Comparison of ENCODE assay signal across 14 cellular contexts in the genomic region with DNA sequence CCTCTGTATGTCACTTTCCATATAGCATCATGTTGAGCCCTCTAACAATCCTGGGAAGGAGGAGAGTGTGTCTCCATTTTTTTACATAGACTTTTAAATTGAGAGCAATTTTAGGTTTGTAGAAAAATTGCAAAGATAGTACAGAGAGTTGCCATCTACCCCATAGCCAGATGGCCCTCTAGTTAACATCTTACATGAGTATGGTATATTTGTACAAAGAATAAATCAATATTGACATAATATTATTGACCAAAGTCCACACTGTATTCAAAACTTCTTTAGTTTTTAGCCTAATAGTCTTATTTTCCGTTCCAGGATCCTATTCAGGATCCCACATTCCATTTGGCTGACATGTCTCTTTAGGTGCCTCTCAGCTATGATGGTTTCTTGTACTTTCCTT.
DNase-seq lines count a peak whose midpoint lies in the region; ATAC-seq and TF ChIP-seq lines count a peak whose summit lies in the region.
"Had no signal": no experiment of that assay in that cellular context is flagged by ENCODE, and none has a peak within 500 bp of the region (broad histone marks: within the 10 kb centered on the region; RNA-seq: fewer than 3 reads in every experiment).

No MANE protein-coding gene starts in this region.

- H3K27ac ChIP-seq in body of pancreas: no peak overlapping the region
- H3K27ac ChIP-seq: A549; BLaER1 treated with 17β-estradiol and CSF1 and Interleukin-3, amounts not matched to agents 10 nM and 100 nM had no signal

- DNase-seq in DMS53 (lab: John Stamatoyannopoulos, UW): peak; percentile 63
- DNase-seq in left colon: no peak
- no peak for DNase-seq in body of pancreas
- DNase-seq in NCI-H82 (lab: John Stamatoyannopoulos, UW): no peak
- no peak for DNase-seq in NCI-H1092 (lab: John Stamatoyannopoulos, UW)
- DNase-seq: AML-193; Caco-2; Calu3; CD4-positive, alpha-beta T cell; CD8-positive, alpha-beta T cell; DMS79 treated with DMSO at 0.1 percent for 48 hours; GF-D8 had no signal

- TF ChIP-seq POLR2A in body of pancreas (IDR thresholded peaks at IDR 0.05): no peak

- H3K4me3 ChIP-seq in body of pancreas: no peak overlapping the region
- H3K4me3 ChIP-seq: A549; BLaER1 treated with 17β-estradiol and CSF1 and Interleukin-3, amounts not matched to agents 10 nM and 100 nM had no signal

- WGBS in body of pancreas, 2 donors: 8 to 30% methylated on average over 1 of the region's 1 CpG

- ATAC-seq in left colon (peak; percentile 40), body of pancreas (no peak)
- ATAC-seq: A549; CD8-positive, alpha-beta T cell had no signal

- H3K4me1 ChIP-seq in body of pancreas: peaks cover 14% of the 10 kb centered on the region
- H3K4me1 ChIP-seq: A549, Caco-2 had no signal

- TF ChIP-seq CTCF in body of pancreas (IDR thresholded peaks at IDR 0.05): no peak

- intact Hi-C loops in left colon (cut with DNase I, micrococcal nuclease): no loop called here
- intact Hi-C loops in body of pancreas (cut with DNase I): no loop called here

- no peaks in the 10 kb centered on the region for H3K27me3 ChIP-seq in body of pancreas
- H3K27me3 ChIP-seq: BLaER1 treated with 17β-estradiol and CSF1 and Interleukin-3, amounts not matched to agents 10 nM and 100 nM had no signal

- no peaks in the 10 kb centered on the region for H3K9me3 ChIP-seq in body of pancreas
- H3K9me3 ChIP-seq: A549; BLaER1 treated with 17β-estradiol and CSF1 and Interleukin-3, amounts not matched to agents 10 nM and 100 nM; Caco-2 had no signal

- no peaks in the 10 kb centered on the region for H3K36me3 ChIP-seq in body of pancreas (replicated peaks in 1 of 2; ENCODE audit: insufficient read depth in 1 of 2, low read depth in 2 of 2)
- H3K36me3 ChIP-seq: BLaER1 treated with 17β-estradiol and CSF1 and Interleukin-3, amounts not matched to agents 10 nM and 100 nM had no signal
